ENCODE assay signal across 11 cellular contexts in genomic region chr11:119533462-119533861, GRCh38.
"Had no signal": no experiment of that assay in that cellular context is flagged by ENCODE, and none has a peak within 500 bp of the region (broad histone marks: within the 10 kb centered on the region; RNA-seq: fewer than 3 reads in every experiment).

No MANE protein-coding gene starts in this region.

- H3K9me3 Mint-ChIP-seq: activated CD8-positive, alpha-beta T cell treated with anti-CD3 and anti-CD28 coated beads for 36 hours; activated naive CD8-positive, alpha-beta T cell treated with anti-CD3 and anti-CD28 coated beads, Interleukin-2, amount 10 ng/mL, durations not matched to agents 7 days and 5 days; activated T-cell treated with anti-CD3 and anti-CD28 coated beads, Interleukin-2, amount 50 U/mL, for 4 hours; immature natural killer cell; nephron had no signal

- H3K36me3 ChIP-seq: heart left ventricle, suprapubic skin, WERI-Rb-1 had no signal

- H3K4me3 Mint-ChIP-seq: activated CD4-positive, alpha-beta T cell treated with anti-CD3 and anti-CD28 coated beads for 36 hours; activated CD8-positive, alpha-beta T cell treated with anti-CD3 and anti-CD28 coated beads for 36 hours; activated naive CD8-positive, alpha-beta T cell treated with anti-CD3 and anti-CD28 coated beads, Interleukin-2, amount 10 ng/mL, durations not matched to agents 7 days and 5 days; activated T-cell treated with anti-CD3 and anti-CD28 coated beads, Interleukin-2, amount 50 U/mL, for 4 hours; immature natural killer cell; nephron had no signal

- H3K4me1 Mint-ChIP-seq: activated CD4-positive, alpha-beta T cell treated with anti-CD3 and anti-CD28 coated beads for 36 hours; activated naive CD8-positive, alpha-beta T cell treated with anti-CD3 and anti-CD28 coated beads, Interleukin-2, amount 10 ng/mL, durations not matched to agents 7 days and 5 days; immature natural killer cell had no signal

- H3K9me3 ChIP-seq: heart left ventricle, suprapubic skin had no signal

- FAIRE-seq: frontal cortex had no signal

- H3K27ac Mint-ChIP-seq: activated CD4-positive, alpha-beta T cell treated with anti-CD3 and anti-CD28 coated beads for 36 hours; activated CD8-positive, alpha-beta T cell treated with anti-CD3 and anti-CD28 coated beads for 36 hours; activated naive CD8-positive, alpha-beta T cell treated with anti-CD3 and anti-CD28 coated beads, Interleukin-2, amount 10 ng/mL, durations not matched to agents 7 days and 5 days; immature natural killer cell; nephron had no signal

- H3K27ac ChIP-seq: heart left ventricle, SK-N-MC, suprapubic skin had no signal

- H3K36me3 Mint-ChIP-seq: activated naive CD8-positive, alpha-beta T cell treated with anti-CD3 and anti-CD28 coated beads, Interleukin-2, amount 10 ng/mL, durations not matched to agents 7 days and 5 days; immature natural killer cell had no signal

- H3K4me3 ChIP-seq: heart left ventricle, SK-N-MC, suprapubic skin had no signal
